ENCODE assay signal across 1 cellular context in the genomic region with DNA sequence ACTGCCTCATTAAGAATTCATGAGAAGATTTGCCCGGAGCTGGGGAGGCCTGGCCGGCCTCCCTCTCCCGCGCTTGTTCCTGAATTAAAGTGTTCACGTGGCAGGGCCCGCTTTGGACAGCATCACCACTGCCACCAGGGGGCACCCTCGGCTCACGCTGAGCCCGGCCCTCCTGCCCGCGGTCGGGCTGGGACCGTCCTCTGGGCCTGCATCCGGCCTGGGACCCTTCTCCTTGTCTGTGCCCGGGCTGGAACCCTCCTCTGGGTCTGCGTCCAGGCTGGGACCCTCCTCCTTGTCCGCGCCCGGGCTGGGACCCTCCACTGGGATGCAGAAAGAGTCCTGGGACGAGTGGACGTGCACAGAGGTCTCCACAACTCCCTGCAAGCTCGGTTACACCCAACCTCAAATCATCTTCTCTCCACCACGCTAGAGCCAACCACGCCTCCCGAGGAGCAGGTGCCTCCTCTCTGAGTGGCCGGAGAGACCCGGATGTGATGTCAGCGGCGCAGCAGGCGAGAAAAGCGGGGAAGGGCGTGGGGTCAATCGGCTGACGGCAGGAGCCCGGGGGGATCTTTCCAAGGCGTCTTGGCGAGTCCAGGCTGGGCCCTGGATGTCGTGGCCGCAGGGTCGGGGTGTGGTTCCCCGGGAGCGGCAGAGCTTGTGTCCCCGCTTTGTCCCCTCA.
TF ChIP-seq lines count a peak whose summit lies in the region.

No MANE protein-coding gene starts in this region.

TF ChIP-seq in HepG2, 621 proteins besides CTCF, POLR2A, EP300 and RAD21 (continued from another document and continues in another):
- TF ChIP-seq, protein P1, sequence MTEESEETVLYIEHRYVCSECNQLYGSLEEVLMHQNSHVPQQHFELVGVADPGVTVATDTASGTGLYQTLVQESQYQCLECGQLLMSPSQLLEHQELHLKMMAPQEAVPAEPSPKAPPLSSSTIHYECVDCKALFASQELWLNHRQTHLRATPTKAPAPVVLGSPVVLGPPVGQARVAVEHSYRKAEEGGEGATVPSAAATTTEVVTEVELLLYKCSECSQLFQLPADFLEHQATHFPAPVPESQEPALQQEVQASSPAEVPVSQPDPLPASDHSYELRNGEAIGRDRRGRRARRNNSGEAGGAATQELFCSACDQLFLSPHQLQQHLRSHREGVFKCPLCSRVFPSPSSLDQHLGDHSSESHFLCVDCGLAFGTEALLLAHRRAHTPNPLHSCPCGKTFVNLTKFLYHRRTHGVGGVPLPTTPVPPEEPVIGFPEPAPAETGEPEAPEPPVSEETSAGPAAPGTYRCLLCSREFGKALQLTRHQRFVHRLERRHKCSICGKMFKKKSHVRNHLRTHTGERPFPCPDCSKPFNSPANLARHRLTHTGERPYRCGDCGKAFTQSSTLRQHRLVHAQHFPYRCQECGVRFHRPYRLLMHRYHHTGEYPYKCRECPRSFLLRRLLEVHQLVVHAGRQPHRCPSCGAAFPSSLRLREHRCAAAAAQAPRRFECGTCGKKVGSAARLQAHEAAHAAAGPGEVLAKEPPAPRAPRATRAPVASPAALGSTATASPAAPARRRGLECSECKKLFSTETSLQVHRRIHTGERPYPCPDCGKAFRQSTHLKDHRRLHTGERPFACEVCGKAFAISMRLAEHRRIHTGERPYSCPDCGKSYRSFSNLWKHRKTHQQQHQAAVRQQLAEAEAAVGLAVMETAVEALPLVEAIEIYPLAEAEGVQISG (CRISPR knock-in tag; IDR thresholded peaks at IDR 0.05) = 0 out of 2 replicates have a peak, but pooled peaks have one; percentile 16
- TF ChIP-seq ZNF12 (CRISPR knock-in tag; IDR thresholded peaks at IDR 0.05) (no peak), MIXL1 (CRISPR knock-in tag; IDR thresholded peaks at IDR 0.05) (0 out of 2 replicates have a peak, but pooled peaks have one; percentile 11), ZSCAN22 (CRISPR knock-in tag; IDR thresholded peaks at IDR 0.05) (no peak), NPAS2 (CRISPR knock-in tag; IDR thresholded peaks at IDR 0.05; ENCODE audit: borderline replicate concordance) (no peak), ZNF567 (CRISPR knock-in tag; IDR thresholded peaks at IDR 0.05; ENCODE audit: borderline replicate concordance) (peak; percentile 87; the same call in 1 of the 2 replicates), KLF6 (CRISPR knock-in tag; IDR thresholded peaks at IDR 0.05) (no peak), YY1 (IDR thresholded peaks at IDR 0.05; ENCODE audit: insufficient read depth, insufficient replicate concordance, low read depth, low read length) (peak; percentile 26), ZNF678 (CRISPR knock-in tag; IDR thresholded peaks at IDR 0.05) (0 out of 2 replicates have a peak, but pooled peaks have one; percentile 8), SP140L (CRISPR knock-in tag; IDR thresholded peaks at IDR 0.05; ENCODE audit: borderline replicate concordance) (peak; percentile 94; the same call in 1 of the 2 replicates), TAF1 (CRISPR knock-in tag; IDR thresholded peaks at IDR 0.05) (0 out of 2 replicates have a peak, but pooled peaks have one; percentile 24), HNRNPLL (IDR thresholded peaks at IDR 0.05; ENCODE audit: low read depth, low read length, poor library complexity, severe bottlenecking) (peak; percentile 28), GLI4 (CRISPR knock-in tag; IDR thresholded peaks at IDR 0.05; ENCODE audit: borderline replicate concordance) (no peak), SMC3 (IDR thresholded peaks at IDR 0.05; ENCODE audit: low read length) (peak; percentile 60; the same call in 1 of the 2 replicates), ZNF501 (CRISPR knock-in tag; IDR thresholded peaks at IDR 0.05) (peak; percentile 72), CHD4 (IDR thresholded peaks at IDR 0.05; ENCODE audit: borderline replicate concordance, low read length) (no peak), ZSCAN21 (CRISPR knock-in tag; IDR thresholded peaks at IDR 0.05; ENCODE audit: borderline replicate concordance) (peak; percentile 52; the same call in 1 of the 2 replicates), ZNF451 (CRISPR knock-in tag; IDR thresholded peaks at IDR 0.05) (peak; percentile 71; the same call in 1 of the 2 replicates), ZBTB21 (CRISPR knock-in tag; IDR thresholded peaks at IDR 0.05) (no peak), ZNF598 (CRISPR knock-in tag; IDR thresholded peaks at IDR 0.05; ENCODE audit: borderline replicate concordance) (0 out of 2 replicates have a peak, but pooled peaks have one; percentile 38), ZNF335 (CRISPR knock-in tag; IDR thresholded peaks at IDR 0.05) (no peak), IKZF1 (IDR thresholded peaks at IDR 0.05) (no peak), FOXA3 (CRISPR knock-in tag; IDR thresholded peaks at IDR 0.05) (peak; percentile 22; the same call in 1 of the 2 replicates), KLF12 (CRISPR knock-in tag; IDR thresholded peaks at IDR 0.05; ENCODE audit: borderline replicate concordance) (no peak)
- TF ChIP-seq, protein P2, sequence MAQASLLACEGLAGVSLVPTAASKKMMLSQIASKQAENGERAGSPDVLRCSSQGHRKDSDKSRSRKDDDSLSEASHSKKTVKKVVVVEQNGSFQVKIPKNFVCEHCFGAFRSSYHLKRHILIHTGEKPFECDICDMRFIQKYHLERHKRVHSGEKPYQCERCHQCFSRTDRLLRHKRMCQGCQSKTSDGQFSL (CRISPR knock-in tag; IDR thresholded peaks at IDR 0.05) = no peak
- TF ChIP-seq, protein P3, sequence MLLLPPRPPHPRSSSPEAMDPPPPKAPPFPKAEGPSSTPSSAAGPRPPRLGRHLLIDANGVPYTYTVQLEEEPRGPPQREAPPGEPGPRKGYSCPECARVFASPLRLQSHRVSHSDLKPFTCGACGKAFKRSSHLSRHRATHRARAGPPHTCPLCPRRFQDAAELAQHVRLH (CRISPR knock-in tag; IDR thresholded peaks at IDR 0.05; ENCODE audit: borderline replicate concordance, low read depth) = peak; percentile 80; the same call in 1 of the 2 replicates
- TF ChIP-seq, protein P4, sequence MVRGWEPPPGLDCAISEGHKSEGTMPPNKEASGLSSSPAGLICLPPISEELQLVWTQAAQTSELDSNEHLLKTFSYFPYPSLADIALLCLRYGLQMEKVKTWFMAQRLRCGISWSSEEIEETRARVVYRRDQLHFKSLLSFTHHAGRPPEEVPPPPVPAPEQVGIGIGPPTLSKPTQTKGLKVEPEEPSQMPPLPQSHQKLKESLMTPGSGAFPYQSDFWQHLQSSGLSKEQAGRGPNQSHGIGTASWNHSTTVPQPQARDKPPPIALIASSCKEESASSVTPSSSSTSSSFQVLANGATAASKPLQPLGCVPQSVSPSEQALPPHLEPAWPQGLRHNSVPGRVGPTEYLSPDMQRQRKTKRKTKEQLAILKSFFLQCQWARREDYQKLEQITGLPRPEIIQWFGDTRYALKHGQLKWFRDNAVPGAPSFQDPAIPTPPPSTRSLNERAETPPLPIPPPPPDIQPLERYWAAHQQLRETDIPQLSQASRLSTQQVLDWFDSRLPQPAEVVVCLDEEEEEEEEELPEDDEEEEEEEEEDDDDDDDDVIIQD (CRISPR knock-in tag; IDR thresholded peaks at IDR 0.05; ENCODE audit: low read depth) = no peak
- TF ChIP-seq, protein P5, sequence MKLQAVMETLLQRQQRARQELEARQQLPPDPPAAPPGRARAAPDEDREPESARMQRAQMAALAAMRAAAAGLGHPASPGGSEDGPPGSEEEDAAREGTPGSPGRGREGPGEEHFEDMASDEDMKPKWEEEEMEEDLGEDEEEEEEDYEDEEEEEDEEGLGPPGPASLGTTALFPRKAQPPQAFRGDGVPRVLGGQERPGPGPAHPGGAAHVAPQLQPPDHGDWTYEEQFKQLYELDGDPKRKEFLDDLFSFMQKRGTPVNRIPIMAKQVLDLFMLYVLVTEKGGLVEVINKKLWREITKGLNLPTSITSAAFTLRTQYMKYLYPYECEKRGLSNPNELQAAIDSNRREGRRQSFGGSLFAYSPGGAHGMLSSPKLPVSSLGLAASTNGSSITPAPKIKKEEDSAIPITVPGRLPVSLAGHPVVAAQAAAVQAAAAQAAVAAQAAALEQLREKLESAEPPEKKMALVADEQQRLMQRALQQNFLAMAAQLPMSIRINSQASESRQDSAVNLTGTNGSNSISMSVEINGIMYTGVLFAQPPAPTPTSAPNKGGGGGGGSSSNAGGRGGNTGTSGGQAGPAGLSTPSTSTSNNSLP (IDR thresholded peaks at IDR 0.05; ENCODE audit: low read depth, low read length) = no peak
- TF ChIP-seq, protein P6, sequence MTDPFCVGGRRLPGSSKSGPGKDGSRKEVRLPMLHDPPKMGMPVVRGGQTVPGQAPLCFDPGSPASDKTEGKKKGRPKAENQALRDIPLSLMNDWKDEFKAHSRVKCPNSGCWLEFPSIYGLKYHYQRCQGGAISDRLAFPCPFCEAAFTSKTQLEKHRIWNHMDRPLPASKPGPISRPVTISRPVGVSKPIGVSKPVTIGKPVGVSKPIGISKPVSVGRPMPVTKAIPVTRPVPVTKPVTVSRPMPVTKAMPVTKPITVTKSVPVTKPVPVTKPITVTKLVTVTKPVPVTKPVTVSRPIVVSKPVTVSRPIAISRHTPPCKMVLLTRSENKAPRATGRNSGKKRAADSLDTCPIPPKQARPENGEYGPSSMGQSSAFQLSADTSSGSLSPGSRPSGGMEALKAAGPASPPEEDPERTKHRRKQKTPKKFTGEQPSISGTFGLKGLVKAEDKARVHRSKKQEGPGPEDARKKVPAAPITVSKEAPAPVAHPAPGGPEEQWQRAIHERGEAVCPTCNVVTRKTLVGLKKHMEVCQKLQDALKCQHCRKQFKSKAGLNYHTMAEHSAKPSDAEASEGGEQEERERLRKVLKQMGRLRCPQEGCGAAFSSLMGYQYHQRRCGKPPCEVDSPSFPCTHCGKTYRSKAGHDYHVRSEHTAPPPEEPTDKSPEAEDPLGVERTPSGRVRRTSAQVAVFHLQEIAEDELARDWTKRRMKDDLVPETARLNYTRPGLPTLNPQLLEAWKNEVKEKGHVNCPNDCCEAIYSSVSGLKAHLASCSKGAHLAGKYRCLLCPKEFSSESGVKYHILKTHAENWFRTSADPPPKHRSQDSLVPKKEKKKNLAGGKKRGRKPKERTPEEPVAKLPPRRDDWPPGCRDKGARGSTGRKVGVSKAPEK (CRISPR knock-in tag; IDR thresholded peaks at IDR 0.05; ENCODE audit: borderline replicate concordance) = no peak
- TF ChIP-seq, protein P7, sequence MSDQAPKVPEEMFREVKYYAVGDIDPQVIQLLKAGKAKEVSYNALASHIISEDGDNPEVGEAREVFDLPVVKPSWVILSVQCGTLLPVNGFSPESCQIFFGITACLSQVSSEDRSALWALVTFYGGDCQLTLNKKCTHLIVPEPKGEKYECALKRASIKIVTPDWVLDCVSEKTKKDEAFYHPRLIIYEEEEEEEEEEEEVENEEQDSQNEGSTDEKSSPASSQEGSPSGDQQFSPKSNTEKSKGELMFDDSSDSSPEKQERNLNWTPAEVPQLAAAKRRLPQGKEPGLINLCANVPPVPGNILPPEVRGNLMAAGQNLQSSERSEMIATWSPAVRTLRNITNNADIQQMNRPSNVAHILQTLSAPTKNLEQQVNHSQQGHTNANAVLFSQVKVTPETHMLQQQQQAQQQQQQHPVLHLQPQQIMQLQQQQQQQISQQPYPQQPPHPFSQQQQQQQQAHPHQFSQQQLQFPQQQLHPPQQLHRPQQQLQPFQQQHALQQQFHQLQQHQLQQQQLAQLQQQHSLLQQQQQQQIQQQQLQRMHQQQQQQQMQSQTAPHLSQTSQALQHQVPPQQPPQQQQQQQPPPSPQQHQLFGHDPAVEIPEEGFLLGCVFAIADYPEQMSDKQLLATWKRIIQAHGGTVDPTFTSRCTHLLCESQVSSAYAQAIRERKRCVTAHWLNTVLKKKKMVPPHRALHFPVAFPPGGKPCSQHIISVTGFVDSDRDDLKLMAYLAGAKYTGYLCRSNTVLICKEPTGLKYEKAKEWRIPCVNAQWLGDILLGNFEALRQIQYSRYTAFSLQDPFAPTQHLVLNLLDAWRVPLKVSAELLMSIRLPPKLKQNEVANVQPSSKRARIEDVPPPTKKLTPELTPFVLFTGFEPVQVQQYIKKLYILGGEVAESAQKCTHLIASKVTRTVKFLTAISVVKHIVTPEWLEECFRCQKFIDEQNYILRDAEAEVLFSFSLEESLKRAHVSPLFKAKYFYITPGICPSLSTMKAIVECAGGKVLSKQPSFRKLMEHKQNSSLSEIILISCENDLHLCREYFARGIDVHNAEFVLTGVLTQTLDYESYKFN (CRISPR knock-in tag; conservative IDR thresholded peaks at IDR 0.05) = no peak
- TF ChIP-seq, protein P8, sequence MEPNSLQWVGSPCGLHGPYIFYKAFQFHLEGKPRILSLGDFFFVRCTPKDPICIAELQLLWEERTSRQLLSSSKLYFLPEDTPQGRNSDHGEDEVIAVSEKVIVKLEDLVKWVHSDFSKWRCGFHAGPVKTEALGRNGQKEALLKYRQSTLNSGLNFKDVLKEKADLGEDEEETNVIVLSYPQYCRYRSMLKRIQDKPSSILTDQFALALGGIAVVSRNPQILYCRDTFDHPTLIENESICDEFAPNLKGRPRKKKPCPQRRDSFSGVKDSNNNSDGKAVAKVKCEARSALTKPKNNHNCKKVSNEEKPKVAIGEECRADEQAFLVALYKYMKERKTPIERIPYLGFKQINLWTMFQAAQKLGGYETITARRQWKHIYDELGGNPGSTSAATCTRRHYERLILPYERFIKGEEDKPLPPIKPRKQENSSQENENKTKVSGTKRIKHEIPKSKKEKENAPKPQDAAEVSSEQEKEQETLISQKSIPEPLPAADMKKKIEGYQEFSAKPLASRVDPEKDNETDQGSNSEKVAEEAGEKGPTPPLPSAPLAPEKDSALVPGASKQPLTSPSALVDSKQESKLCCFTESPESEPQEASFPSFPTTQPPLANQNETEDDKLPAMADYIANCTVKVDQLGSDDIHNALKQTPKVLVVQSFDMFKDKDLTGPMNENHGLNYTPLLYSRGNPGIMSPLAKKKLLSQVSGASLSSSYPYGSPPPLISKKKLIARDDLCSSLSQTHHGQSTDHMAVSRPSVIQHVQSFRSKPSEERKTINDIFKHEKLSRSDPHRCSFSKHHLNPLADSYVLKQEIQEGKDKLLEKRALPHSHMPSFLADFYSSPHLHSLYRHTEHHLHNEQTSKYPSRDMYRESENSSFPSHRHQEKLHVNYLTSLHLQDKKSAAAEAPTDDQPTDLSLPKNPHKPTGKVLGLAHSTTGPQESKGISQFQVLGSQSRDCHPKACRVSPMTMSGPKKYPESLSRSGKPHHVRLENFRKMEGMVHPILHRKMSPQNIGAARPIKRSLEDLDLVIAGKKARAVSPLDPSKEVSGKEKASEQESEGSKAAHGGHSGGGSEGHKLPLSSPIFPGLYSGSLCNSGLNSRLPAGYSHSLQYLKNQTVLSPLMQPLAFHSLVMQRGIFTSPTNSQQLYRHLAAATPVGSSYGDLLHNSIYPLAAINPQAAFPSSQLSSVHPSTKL (CRISPR knock-in tag; IDR thresholded peaks at IDR 0.05) = 0 out of 2 replicates have a peak, but pooled peaks have one; percentile 33
